ENCODE assay signal across 13 cellular contexts in genomic region chr16:25210758-25211157, GRCh38. TPM values are rescaled to one million over a fixed set of nuclear protein-coding genes. Genes with fewer than 3 reads are reported as not detected.
DNase-seq lines count a peak whose midpoint lies in the region; ATAC-seq and TF ChIP-seq lines count a peak whose summit lies in the region.
"Had no signal": no experiment of that assay in that cellular context is flagged by ENCODE, and none has a peak within 500 bp of the region (broad histone marks: within the 10 kb centered on the region; RNA-seq: fewer than 3 reads in every experiment).

No MANE protein-coding gene starts in this region.

- H3K4me1 ChIP-seq in mesendoderm (ENCODE audit: control insufficient read depth, low read depth, low read length), result no peaks in the 10 kb centered on the region
- H3K4me1 ChIP-seq in esophagus muscularis mucosa, result no peaks in the 10 kb centered on the region
- H3K4me1 ChIP-seq: spleen had no signal

- POLR2A ChIA-PET in activated CD4-positive, alpha-beta memory T cell treated with anti-CD3 and anti-CD28 coated beads for 36 hours (lab: Charles Lee), result no interaction called here
- POLR2A ChIA-PET in activated CD4-positive, alpha-beta memory T cell treated with anti-CD3 and anti-CD28 coated beads, Interleukin-2, amount 10 ng/mL, durations not matched to agents 7 days and 5 days (lab: Charles Lee), result no interaction called here

- no peaks in the 10 kb centered on the region for H3K79me2 ChIP-seq in mesendoderm (ENCODE audit: control insufficient read depth, insufficient read depth, low read length)

- no peak overlapping the region for H3K56ac ChIP-seq in mesendoderm (ENCODE audit: low read length)

- H2BK120ac ChIP-seq in mesendoderm (ENCODE audit: low read depth, low read length), result no peak overlapping the region

- H3K36me3 ChIP-seq in mesendoderm (ENCODE audit: control insufficient read depth, insufficient read depth, low read length), result no peaks in the 10 kb centered on the region
- H3K36me3 ChIP-seq in esophagus muscularis mucosa, result no peaks in the 10 kb centered on the region
- H3K36me3 ChIP-seq: spleen had no signal

- TF ChIP-seq EP300 in esophagus muscularis mucosa (IDR thresholded peaks at IDR 0.05), result no peak

- H3K27me3 ChIP-seq in mesendoderm (ENCODE audit: insufficient read depth, low read length, poor library complexity) (no peaks in the 10 kb centered on the region), esophagus muscularis mucosa (no peaks in the 10 kb centered on the region)
- H3K27me3 ChIP-seq: spleen had no signal

- intact Hi-C loops in activated CD4-positive, alpha-beta memory T cell treated with anti-CD3 and anti-CD28 coated beads for 36 hours (cut with micrococcal nuclease), result no loop called here
- intact Hi-C loops in esophagus muscularis mucosa (cut with DNase I), result no loop called here

- no peaks in the 10 kb centered on the region for H3K27me3 Mint-ChIP-seq in activated CD4-positive, alpha-beta memory T cell treated with anti-CD3 and anti-CD28 coated beads for 36 hours
- H3K27me3 Mint-ChIP-seq in activated CD4-positive, alpha-beta memory T cell treated with anti-CD3 and anti-CD28 coated beads, Interleukin-2, amount 10 ng/mL, durations not matched to agents 7 days and 5 days, result peaks cover 3% of the 10 kb centered on the region
- H3K27me3 Mint-ChIP-seq: activated CD4-positive, alpha-beta T cell treated with anti-CD3 and anti-CD28 coated beads, Interleukin-2, amount 10 ng/mL, durations not matched to agents 24 days and 14 days; naive thymus-derived CD8-positive, alpha-beta T cell had no signal

- H3K9me3 Mint-ChIP-seq in activated CD4-positive, alpha-beta memory T cell treated with anti-CD3 and anti-CD28 coated beads for 36 hours, result no peaks in the 10 kb centered on the region
- no peaks in the 10 kb centered on the region for H3K9me3 Mint-ChIP-seq in activated CD4-positive, alpha-beta memory T cell treated with anti-CD3 and anti-CD28 coated beads, Interleukin-2, amount 10 ng/mL, durations not matched to agents 7 days and 5 days
- H3K9me3 Mint-ChIP-seq: activated CD4-positive, alpha-beta T cell treated with anti-CD3 and anti-CD28 coated beads, Interleukin-2, amount 10 ng/mL, durations not matched to agents 24 days and 14 days; endodermal cell; naive thymus-derived CD8-positive, alpha-beta T cell had no signal

- no peaks in the 10 kb centered on the region for H3K36me3 Mint-ChIP-seq in activated CD4-positive, alpha-beta memory T cell treated with anti-CD3 and anti-CD28 coated beads for 36 hours
- no peaks in the 10 kb centered on the region for H3K36me3 Mint-ChIP-seq in activated CD4-positive, alpha-beta memory T cell treated with anti-CD3 and anti-CD28 coated beads, Interleukin-2, amount 10 ng/mL, durations not matched to agents 7 days and 5 days (ENCODE audit: low read depth)
- H3K36me3 Mint-ChIP-seq: naive thymus-derived CD8-positive, alpha-beta T cell had no signal

- no peak overlapping the region for H3K4me3 ChIP-seq in mesendoderm (ENCODE audit: low read length)
- no peak overlapping the region for H3K4me3 ChIP-seq in esophagus muscularis mucosa
- H3K4me3 ChIP-seq: spleen had no signal

- CTCF ChIA-PET in activated CD4-positive, alpha-beta memory T cell treated with anti-CD3 and anti-CD28 coated beads for 36 hours (lab: Charles Lee), result interaction anchor here (2.1 kb wide), 1 partner anchor 14 kb away, joined by 20 read pairs; no protein-coding TSS in a partner anchor
- CTCF ChIA-PET in activated CD4-positive, alpha-beta memory T cell treated with anti-CD3 and anti-CD28 coated beads, Interleukin-2, amount 10 ng/mL, durations not matched to agents 7 days and 5 days (lab: Charles Lee), result no interaction called here

- H4K8ac ChIP-seq in mesendoderm (ENCODE audit: low read depth, low read length), result no peak overlapping the region

- peak; percentile 23 for DNase-seq in activated CD4-positive, alpha-beta memory T cell treated with anti-CD3 and anti-CD28 coated beads for 36 hours
- no peak for DNase-seq in activated CD4-positive, alpha-beta memory T cell treated with anti-CD3 and anti-CD28 coated beads, Interleukin-2, amount 10 ng/mL, durations not matched to agents 7 days and 5 days
- DNase-seq in OCI-M1 (lab: John Stamatoyannopoulos, UW) (peak; percentile 82), dermis blood vessel endothelial cell (peak; percentile 26), mesendoderm (no peak), esophagus muscularis mucosa (ENCODE audit: extremely low spot score) (no peak)
- peak; percentile 3 to 18 for DNase-seq in stimulated activated CD8-positive, alpha-beta memory T cell treated with anti-CD3 and anti-CD28 coated beads, Interleukin-7, amount 100 ng/mL, for 48 hours (ENCODE audit: extremely low read depth in 1 of 2, low read depth in 1 of 2)
- DNase-seq: activated CD4-positive, alpha-beta T cell treated with anti-CD3 and anti-CD28 coated beads, Interleukin-2, amount 10 ng/mL, durations not matched to agents 24 days and 14 days; endodermal cell; naive thymus-derived CD8-positive, alpha-beta T cell; spleen had no signal

- no peak overlapping the region for H2BK5ac ChIP-seq in mesendoderm (ENCODE audit: low read length)

- H3K4me2 ChIP-seq in mesendoderm (ENCODE audit: low read length), result no peak overlapping the region

- WGBS in mesendoderm (ENCODE audit: extremely low coverage, insufficient coverage, low lambda C conversion rate), result no CpG with 5 or more reads among the region's 4 CpGs
- WGBS in esophagus muscularis mucosa, result 57% methylated on average over 4 of the region's 4 CpGs

- H4K5ac ChIP-seq in mesendoderm (ENCODE audit: low read length), result no peak overlapping the region

- H3K23ac ChIP-seq in mesendoderm (ENCODE audit: low read length), result no peak overlapping the region

- TF ChIP-seq CTCF in esophagus muscularis mucosa (IDR thresholded peaks at IDR 0.05), result no peak

- no peak overlapping the region for H3K18ac ChIP-seq in mesendoderm (ENCODE audit: low read length)

- H3K4me3 Mint-ChIP-seq in activated CD4-positive, alpha-beta memory T cell treated with anti-CD3 and anti-CD28 coated beads for 36 hours, result no peak overlapping the region
- H3K4me3 Mint-ChIP-seq in activated CD4-positive, alpha-beta memory T cell treated with anti-CD3 and anti-CD28 coated beads, Interleukin-2, amount 10 ng/mL, durations not matched to agents 7 days and 5 days, result no peak overlapping the region
- H3K4me3 Mint-ChIP-seq: activated CD4-positive, alpha-beta T cell treated with anti-CD3 and anti-CD28 coated beads, Interleukin-2, amount 10 ng/mL, durations not matched to agents 24 days and 14 days; endodermal cell; naive thymus-derived CD8-positive, alpha-beta T cell had no signal

- H3K27ac Mint-ChIP-seq in activated CD4-positive, alpha-beta memory T cell treated with anti-CD3 and anti-CD28 coated beads for 36 hours, result no peak overlapping the region
- H3K27ac Mint-ChIP-seq in activated CD4-positive, alpha-beta memory T cell treated with anti-CD3 and anti-CD28 coated beads, Interleukin-2, amount 10 ng/mL, durations not matched to agents 7 days and 5 days, result no peak overlapping the region
- H3K27ac Mint-ChIP-seq: activated CD4-positive, alpha-beta T cell treated with anti-CD3 and anti-CD28 coated beads, Interleukin-2, amount 10 ng/mL, durations not matched to agents 24 days and 14 days; endodermal cell had no signal

- TF ChIP-seq POLR2A in esophagus muscularis mucosa (IDR thresholded peaks at IDR 0.05; ENCODE audit: low read depth), result no peak

- no peak overlapping the region for H3K27ac ChIP-seq in mesendoderm (ENCODE audit: low read depth, low read length)
- H3K27ac ChIP-seq in esophagus muscularis mucosa (replicated peaks in 1 of 4), result no peak overlapping the region
- H3K27ac ChIP-seq: spleen had no signal

- H3K9me3 ChIP-seq in esophagus muscularis mucosa, result no peaks in the 10 kb centered on the region
- H3K9me3 ChIP-seq: spleen had no signal

- ATAC-seq in HG02759 (IDR thresholded peaks at IDR 0.05; ENCODE audit: unreplicated experiment), result no peak
- ATAC-seq: naive thymus-derived CD8-positive, alpha-beta T cell; Panc1 had no signal

- H2AK5ac ChIP-seq in mesendoderm (ENCODE audit: low read length), result no peak overlapping the region

- no peaks in the 10 kb centered on the region for H3K79me1 ChIP-seq in mesendoderm (ENCODE audit: low read length)

- H3K9ac ChIP-seq in mesendoderm (ENCODE audit: low read length), result no peak overlapping the region

- H2BK15ac ChIP-seq in mesendoderm (replicated peaks; ENCODE audit: low read depth), result no peak overlapping the region

- peaks cover 3% of the 10 kb centered on the region for H3K4me1 Mint-ChIP-seq in activated CD4-positive, alpha-beta memory T cell treated with anti-CD3 and anti-CD28 coated beads for 36 hours (ENCODE audit: low read depth)
- peaks cover 2% of the 10 kb centered on the region for H3K4me1 Mint-ChIP-seq in activated CD4-positive, alpha-beta memory T cell treated with anti-CD3 and anti-CD28 coated beads, Interleukin-2, amount 10 ng/mL, durations not matched to agents 7 days and 5 days
- H3K4me1 Mint-ChIP-seq: activated CD4-positive, alpha-beta T cell treated with anti-CD3 and anti-CD28 coated beads, Interleukin-2, amount 10 ng/mL, durations not matched to agents 24 days and 14 days; endodermal cell; naive thymus-derived CD8-positive, alpha-beta T cell had no signal

- H3K4ac ChIP-seq in mesendoderm (ENCODE audit: low read depth, low read length), result no peak overlapping the region

RNA-seq across cellular contexts. Expression of gene AQP8, which starts 6.0 kb away (rescaled TPM):
- total RNA-seq in activated CD4-positive, alpha-beta memory T cell treated with anti-CD3 and anti-CD28 coated beads for 36 hours, result not detected
- total RNA-seq in activated CD4-positive, alpha-beta memory T cell treated with anti-CD3 and anti-CD28 coated beads, Interleukin-2, amount 10 ng/mL, durations not matched to agents 7 days and 5 days, result not detected
- total RNA-seq in dermis blood vessel endothelial cell (not detected in 2 replicates), esophagus muscularis mucosa (1 to 10 TPM in 1 of 4 donors, under 1 TPM in 1, not detected in 2; 0.40 to 1.7 TPM)
- 0.03 TPM for polyA plus RNA-seq in mesendoderm (2013, experiment 1 of 2)
- not detected for polyA plus RNA-seq in mesendoderm (2013, experiment 2 of 2)
- total RNA-seq: activated CD4-positive, alpha-beta T cell treated with anti-CD3 and anti-CD28 coated beads, Interleukin-2, amount 10 ng/mL, durations not matched to agents 24 days and 14 days; naive thymus-derived CD8-positive, alpha-beta T cell; spleen had no signal
- polyA plus RNA-seq: naive thymus-derived CD8-positive, alpha-beta T cell had no signal

RNA-seq across cellular contexts. Expression of gene ZKSCAN2, which starts 46.9 kb away (rescaled TPM):
- 1 to 10 TPM; 4.6 to 5.1 TPM for total RNA-seq in activated CD4-positive, alpha-beta memory T cell treated with anti-CD3 and anti-CD28 coated beads for 36 hours
- 1 to 10 TPM; 4.1 to 4.3 TPM for total RNA-seq in activated CD4-positive, alpha-beta memory T cell treated with anti-CD3 and anti-CD28 coated beads, Interleukin-2, amount 10 ng/mL, durations not matched to agents 7 days and 5 days
- total RNA-seq in dermis blood vessel endothelial cell, result 3.7 and 4.8 TPM in 2 replicates
- 6.2 TPM for polyA plus RNA-seq in mesendoderm (2013, experiment 1 of 2)
- polyA plus RNA-seq in mesendoderm (2013, experiment 2 of 2), result 6.0 TPM
- total RNA-seq in esophagus muscularis mucosa, result 1 to 10 TPM; 3.7 to 5.3 (median 4.5) TPM

Comparison
In these comparisons a context has a peak if more than half of its experiments do, and no peak if none do; other contexts are left out.
1. DNase-seq: peak in activated CD4-positive, alpha-beta memory T cell treated with anti-CD3 and anti-CD28 coated beads for 36 hours (single experiment), OCI-M1 (single experiment), dermis blood vessel endothelial cell (single experiment) and stimulated activated CD8-positive, alpha-beta memory T cell treated with anti-CD3 and anti-CD28 coated beads, Interleukin-7, amount 100 ng/mL, for 48 hours (2 of 2); none in activated CD4-positive, alpha-beta memory T cell treated with anti-CD3 and anti-CD28 coated beads, Interleukin-2, amount 10 ng/mL, durations not matched to agents 7 days and 5 days (single experiment), mesendoderm (single experiment) and esophagus muscularis mucosa (single experiment).